ENCODE assay signal across 14 cellular contexts in the genomic region with DNA sequence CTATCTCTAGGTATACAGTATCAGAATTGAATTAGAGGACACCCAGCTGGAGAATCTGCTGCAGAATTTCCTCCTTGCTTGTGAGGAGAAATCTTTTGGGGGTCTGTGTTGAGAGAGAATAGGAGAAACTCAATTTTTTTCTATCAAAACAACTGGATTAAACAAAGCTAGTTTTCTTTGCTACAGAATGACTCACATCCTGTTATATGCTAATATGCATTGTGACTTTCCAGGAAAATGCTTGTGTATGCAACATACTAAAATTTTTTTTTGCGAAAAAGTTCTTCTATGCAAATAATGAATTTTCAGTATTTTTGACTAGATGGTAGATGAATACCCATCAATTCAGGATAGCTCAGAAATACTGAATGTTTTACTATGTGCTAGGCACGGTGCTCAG. TPM values are rescaled to one million over a fixed set of nuclear protein-coding genes. Genes with fewer than 3 reads are reported as not detected.
DNase-seq lines count a peak whose midpoint lies in the region; ATAC-seq, FAIRE-seq and TF ChIP-seq lines count a peak whose summit lies in the region.
"Had no signal": no experiment of that assay in that cellular context is flagged by ENCODE, and none has a peak within 500 bp of the region (broad histone marks: within the 10 kb centered on the region; RNA-seq: fewer than 3 reads in every experiment).

No MANE protein-coding gene starts in this region.

- H3K4me2 ChIP-seq in endothelial cell of umbilical vein (ENCODE audit: insufficient read depth, low read length): peak overlapping the region; percentile 91
- peak overlapping the region; percentile 95 for H3K4me2 ChIP-seq in smooth muscle cell

- ATAC-seq in activated T-cell treated with anti-CD3 and anti-CD28 coated beads, Interleukin-2, amount 50 U/mL, for 4 hours: no peak
- ATAC-seq in activated B cell treated with CpG ODN at 0.5 μM for 24 hours (ENCODE audit: low read depth): no peak
- no peak for ATAC-seq in GM18498 (IDR thresholded peaks at IDR 0.05; ENCODE audit: unreplicated experiment)
- ATAC-seq: esophagus mucosa had no signal

- peaks cover 19% of the 10 kb centered on the region for H3K36me3 Mint-ChIP-seq in activated T-cell treated with anti-CD3 and anti-CD28 coated beads, Interleukin-2, amount 50 U/mL, for 4 hours (ENCODE audit: insufficient read depth)
- H3K36me3 Mint-ChIP-seq in activated B cell treated with CpG ODN at 0.5 μM for 24 hours (ENCODE audit: low read depth): peaks cover 43% of the 10 kb centered on the region

- H3K9me3 ChIP-seq in endothelial cell of umbilical vein (replicated peaks; ENCODE audit: control insufficient read depth, insufficient read depth, low read length): no peaks in the 10 kb centered on the region
- H3K9me3 ChIP-seq in smooth muscle cell (replicated peaks; ENCODE audit: low read depth): no peaks in the 10 kb centered on the region

- H3K4me3 ChIP-seq in endothelial cell of umbilical vein (replicated peaks in 1 of 3; ENCODE audit: insufficient read depth in 1 of 3, low read depth in 1 of 3, low read length in 3 of 3) (no peak overlapping the region), smooth muscle cell (no peak overlapping the region)

- peaks cover 62% of the 10 kb centered on the region for H3K4me1 Mint-ChIP-seq in activated T-cell treated with anti-CD3 and anti-CD28 coated beads, Interleukin-2, amount 50 U/mL, for 4 hours (ENCODE audit: low read depth)
- H3K4me1 Mint-ChIP-seq in activated B cell treated with CpG ODN at 0.5 μM for 24 hours: peaks cover 37% of the 10 kb centered on the region

- BruUV-seq in endothelial cell of umbilical vein (replicated peaks; lab: Mats Ljungman, UMichigan): no TSS peak

- H3F3A ChIP-seq in smooth muscle cell (ENCODE audit: low read depth): peaks cover 4% of the 10 kb centered on the region

- no peak for DNase-seq in activated T-cell treated with anti-CD3 and anti-CD28 coated beads, Interleukin-2, amount 50 U/mL, for 4 hours
- no peak for DNase-seq in activated T-cell treated with anti-CD3 and anti-CD28 coated beads, Interleukin-2, amount 50 U/mL, for 1 hour
- no peak for DNase-seq in activated B cell treated with CpG ODN at 0.5 μM for 24 hours
- DNase-seq in endothelial cell of umbilical vein (ENCODE audit: low read depth, low spot score): peak; percentile 53
- DNase-seq in smooth muscle cell (lab: John Stamatoyannopoulos, UW; ENCODE audit: unreplicated experiment): no peak
- DNase-seq in midbrain (lab: John Stamatoyannopoulos, UW): no peak
- DNase-seq in NCI-H1436 (lab: John Stamatoyannopoulos, UW): no peak
- DNase-seq: activated gamma-delta T cell treated with Interleukin-2 at 50 U/mL for 16 hours, AML-193, NCI-H146, posterior cingulate gyrus, T1000 had no signal

- FAIRE-seq in endothelial cell of umbilical vein (lab: Jason Lieb, UNC): no peak

- H3K27ac ChIP-seq in endothelial cell of umbilical vein (ENCODE audit: insufficient read depth, low read depth, low read length) (no peak overlapping the region), smooth muscle cell (ENCODE audit: low read depth) (peak overlapping the region; percentile 28)

- POLR2A ChIA-PET in activated B cell treated with CpG ODN at 0.5 μM for 24 hours (lab: Charles Lee) (interaction anchor here (1.2 to 4.8 kb wide), 2 partner anchors 41 to 42 kb away, joined by 6 to 86 read pairs; partner anchors contain the start of gene METTL13), endothelial cell of umbilical vein (lab: Charles Lee) (no interaction called here)

- no peaks in the 10 kb centered on the region for H3K27me3 Mint-ChIP-seq in activated T-cell treated with anti-CD3 and anti-CD28 coated beads, Interleukin-2, amount 50 U/mL, for 4 hours (ENCODE audit: low read depth)
- H3K27me3 Mint-ChIP-seq in activated B cell treated with CpG ODN at 0.5 μM for 24 hours: no peaks in the 10 kb centered on the region

- peaks cover 31% of the 10 kb centered on the region for H3K4me1 ChIP-seq in endothelial cell of umbilical vein (ENCODE audit: control insufficient read depth, extremely low read depth, insufficient read depth, low read length)
- H3K4me1 ChIP-seq in smooth muscle cell (ENCODE audit: low read depth): peaks cover 11% of the 10 kb centered on the region

- H2AFZ ChIP-seq in endothelial cell of umbilical vein (ENCODE audit: low read depth, low read length): no peak overlapping the region
- H2AFZ ChIP-seq in smooth muscle cell (ENCODE audit: low read depth): no peak overlapping the region

- no peak for TF ChIP-seq POLR2A in endothelial cell of umbilical vein (IDR thresholded peaks at IDR 0.05; ENCODE audit: low read depth, low read length)

- CTCF ChIA-PET in activated B cell treated with CpG ODN at 0.5 μM for 24 hours (lab: Charles Lee) (interaction anchor here (1.0 kb wide), 1 partner anchor 10 kb away, joined by 3 read pairs; no protein-coding TSS in a partner anchor), endothelial cell of umbilical vein (lab: Charles Lee) (interaction anchor here (0.6 to 3.4 kb wide), 9 partner anchors 12 to 95 kb away, joined by 3 to 20 read pairs (median 4); partner anchors contain the start of gene METTL13)

- TF ChIP-seq CTCF in activated B cell treated with CpG ODN at 0.5 μM for 24 hours (IDR thresholded peaks at IDR 0.05) (no peak), endothelial cell of umbilical vein (IDR thresholded peaks at IDR 0.05; ENCODE audit: extremely low read depth in 1 of 2, insufficient read depth in 1 of 2, low read depth in 1 of 2, low read length in 2 of 2) (no peak), smooth muscle cell (IDR thresholded peaks at IDR 0.05; ENCODE audit: borderline replicate concordance, insufficient read depth, poor library complexity, severe bottlenecking) (no peak)

- intact Hi-C loops in activated B cell treated with CpG ODN at 0.5 μM for 24 hours (cut with micrococcal nuclease): loop anchor here (10.0 kb wide), 2 partner anchors 1205 to 1975 kb away; partner anchors contain the start of genes GORAB and KLHL20
- intact Hi-C loops in endothelial cell of umbilical vein (cut with micrococcal nuclease): no loop called here

- H3K9ac ChIP-seq in endothelial cell of umbilical vein (replicated peaks; ENCODE audit: extremely low read depth, insufficient read depth, low read length) (no peak overlapping the region), smooth muscle cell (ENCODE audit: low read depth) (no peak overlapping the region)

- H3K36me3 ChIP-seq in endothelial cell of umbilical vein (ENCODE audit: control insufficient read depth in 2 of 2, extremely low read depth in 1 of 2, insufficient read depth in 2 of 2, low read length in 2 of 2) (peaks cover 2 to 4% of the 10 kb centered on the region in 2 experiments), smooth muscle cell (ENCODE audit: low read depth) (peaks cover 9% of the 10 kb centered on the region)

- no peaks in the 10 kb centered on the region for H3K9me3 Mint-ChIP-seq in activated T-cell treated with anti-CD3 and anti-CD28 coated beads, Interleukin-2, amount 50 U/mL, for 4 hours
- no peaks in the 10 kb centered on the region for H3K9me3 Mint-ChIP-seq in activated B cell treated with CpG ODN at 0.5 μM for 24 hours

- no peak overlapping the region for H3K27ac Mint-ChIP-seq in activated B cell treated with CpG ODN at 0.5 μM for 24 hours

- 90% methylated on average over 2 of the region's 2 CpGs for WGBS in smooth muscle cell (ENCODE audit: low lambda C conversion rate)

- dilution Hi-C loops in endothelial cell of umbilical vein (cut with MboI; ENCODE audit: extremely low pct_ligation_motif_present, low sequenced_read_pairs): no loop called here

- H3K9me1 ChIP-seq in endothelial cell of umbilical vein (replicated peaks; ENCODE audit: control insufficient read depth, extremely low read depth, insufficient read depth, low read length): no peaks in the 10 kb centered on the region

- H4K20me1 ChIP-seq in endothelial cell of umbilical vein (replicated peaks; ENCODE audit: control insufficient read depth, extremely low read depth, insufficient read depth, low read length): no peaks in the 10 kb centered on the region
- H4K20me1 ChIP-seq in smooth muscle cell (ENCODE audit: low read depth): no peaks in the 10 kb centered on the region

- no peaks in the 10 kb centered on the region for H3K27me3 ChIP-seq in endothelial cell of umbilical vein (ENCODE audit: control insufficient read depth in 2 of 2, insufficient read depth in 2 of 2, low read length in 2 of 2)
- H3K27me3 ChIP-seq in smooth muscle cell (ENCODE audit: low read depth): no peaks in the 10 kb centered on the region

- H3K79me2 ChIP-seq in endothelial cell of umbilical vein (ENCODE audit: control insufficient read depth, insufficient read depth, low read length) (peaks cover 13% of the 10 kb centered on the region), smooth muscle cell (ENCODE audit: low read depth) (peaks cover 29% of the 10 kb centered on the region)

- peak overlapping the region; percentile 98 for H3K4me3 Mint-ChIP-seq in activated T-cell treated with anti-CD3 and anti-CD28 coated beads, Interleukin-2, amount 50 U/mL, for 4 hours
- H3K4me3 Mint-ChIP-seq in activated B cell treated with CpG ODN at 0.5 μM for 24 hours: peak overlapping the region; percentile 32

RNA-seq across cellular contexts. Expression of gene VAMP4, which starts 2.2 kb away (rescaled TPM):
- total RNA-seq in activated T-cell treated with anti-CD3 and anti-CD28 coated beads, Interleukin-2, amount 50 U/mL, for 4 hours: 1 to 10 TPM; 6.4 to 8.0 (median 6.9) TPM
- total RNA-seq in activated B cell treated with CpG ODN at 0.5 μM for 24 hours: 9.0 and 10.5 TPM in 2 replicates
- total RNA-seq in endothelial cell of umbilical vein: 10.1 and 10.4 TPM in 2 replicates
- 1.6 and 2.1 TPM in 2 replicates for polyA plus RNA-seq in endothelial cell of umbilical vein
- 3.2 and 3.3 TPM in 2 replicates for polyA plus RNA-seq in endothelial cell of umbilical vein (2011; cell fraction: cytosol; rRNA removed)
- polyA plus RNA-seq in endothelial cell of umbilical vein (2011; cell fraction: nucleus; rRNA removed): 6.6 and 9.8 TPM in 2 replicates
- polyA plus RNA-seq in endothelial cell of umbilical vein (2012): 5.8 and 7.0 TPM in 2 replicates
- 1.2 and 2.1 TPM in 2 replicates for polyA minus RNA-seq in endothelial cell of umbilical vein
- 4.8 TPM for polyA minus RNA-seq in endothelial cell of umbilical vein (2011; cell fraction: cytosol; rRNA and poly(A)+ RNA removed)
- polyA minus RNA-seq in endothelial cell of umbilical vein (2011; cell fraction: nucleus; rRNA and poly(A)+ RNA removed): 2.0 and 5.0 TPM in 2 replicates
- total RNA-seq in smooth muscle cell: 15.2 and 27.4 TPM in 2 replicates
- polyA plus RNA-seq in smooth muscle cell: 14.8 and 17.4 TPM in 2 replicates

RNA-seq across cellular contexts. Expression of gene METTL13, which starts 41.8 kb away (rescaled TPM):
- total RNA-seq in activated T-cell treated with anti-CD3 and anti-CD28 coated beads, Interleukin-2, amount 50 U/mL, for 4 hours: 10 to 100 TPM; 68.6 to 83.3 (median 77.7) TPM
- total RNA-seq in activated B cell treated with CpG ODN at 0.5 μM for 24 hours: 33.6 and 35.7 TPM in 2 replicates
- 26.5 and 29.7 TPM in 2 replicates for total RNA-seq in endothelial cell of umbilical vein
- polyA plus RNA-seq in endothelial cell of umbilical vein: 21.0 and 21.2 TPM in 2 replicates
- 24.9 and 31.0 TPM in 2 replicates for polyA plus RNA-seq in endothelial cell of umbilical vein (2011; cell fraction: cytosol; rRNA removed)
- 16.6 and 19.3 TPM in 2 replicates for polyA plus RNA-seq in endothelial cell of umbilical vein (2011; cell fraction: nucleus; rRNA removed)
- 24.1 and 30.7 TPM in 2 replicates for polyA plus RNA-seq in endothelial cell of umbilical vein (2012)
- polyA minus RNA-seq in endothelial cell of umbilical vein: 28.3 and 29.7 TPM in 2 replicates
- polyA minus RNA-seq in endothelial cell of umbilical vein (2011; cell fraction: cytosol; rRNA and poly(A)+ RNA removed): 26.8 TPM
- 8.8 TPM in 2 replicates for polyA minus RNA-seq in endothelial cell of umbilical vein (2011; cell fraction: nucleus; rRNA and poly(A)+ RNA removed)
- 18.3 and 19.2 TPM in 2 replicates for total RNA-seq in smooth muscle cell
- polyA plus RNA-seq in smooth muscle cell: 17.5 and 19.5 TPM in 2 replicates
